In the genomic region with DNA sequence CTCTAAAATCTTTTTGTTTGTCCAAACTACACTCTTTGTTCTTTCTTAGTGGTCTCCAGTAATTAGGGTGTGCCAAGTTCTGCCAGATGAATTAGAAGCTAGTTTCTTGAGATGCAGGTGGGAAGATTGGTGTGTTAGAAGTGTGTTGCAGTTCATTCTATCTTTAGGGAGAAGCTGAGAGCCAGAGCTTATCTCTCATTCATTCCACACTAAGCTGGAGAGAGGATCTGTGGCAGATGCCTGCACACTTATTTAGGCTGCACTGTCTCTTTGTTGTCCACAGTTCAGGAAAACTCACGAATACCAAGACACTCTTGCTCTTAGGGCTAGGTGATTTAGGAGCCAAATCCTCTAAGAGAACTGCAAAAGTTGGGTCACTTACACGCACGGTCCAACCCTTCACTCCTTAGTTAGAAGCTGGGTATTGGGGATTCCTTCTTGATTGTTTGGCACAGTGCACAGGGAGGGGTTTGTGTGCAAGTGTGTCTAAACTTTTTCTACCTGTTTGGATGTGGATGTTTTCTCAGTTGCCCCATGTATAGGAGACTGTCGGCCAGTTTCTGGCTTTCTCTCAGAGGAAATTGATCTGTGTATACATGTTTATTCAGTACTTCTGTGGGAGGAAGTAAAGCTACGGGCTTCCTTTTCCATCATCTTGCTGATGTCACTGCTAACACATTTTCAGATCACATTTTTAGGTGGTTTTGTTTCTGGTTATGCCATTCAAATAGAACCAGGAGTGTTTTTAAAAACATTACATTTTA, we compare ENCODE assay signal across 16 cellular contexts. TPM values are rescaled to one million over a fixed set of nuclear protein-coding genes. Genes with fewer than 3 reads are reported as not detected.
DNase-seq lines count a peak whose midpoint lies in the region; ATAC-seq, FAIRE-seq and TF ChIP-seq lines count a peak whose summit lies in the region.
"Had no signal": no experiment of that assay in that cellular context is flagged by ENCODE, and none has a peak within 500 bp of the region (broad histone marks: within the 10 kb centered on the region; RNA-seq: fewer than 3 reads in every experiment).

No MANE protein-coding gene starts in this region.

- DNase-seq in CD14-positive monocyte (ENCODE audit: low spot score) (no peak), GM12878 (ENCODE audit: low read depth, low spot score) (no peak), dorsolateral prefrontal cortex (no peak), RKO (ENCODE audit: low spot score) (no peak)
- no peak for DNase-seq in stimulated activated CD8-positive, alpha-beta memory T cell treated with anti-CD3 and anti-CD28 coated beads, Interleukin-4, amount 100 ng/mL, for 48 hours
- DNase-seq: islet precursor cell, NCI-H524, stomach, SW 1271 had no signal

- peaks cover 0 to 15% of the 10 kb centered on the region in 2 donors for H3K36me3 Mint-ChIP-seq in CD14-positive monocyte

- no peaks in the 10 kb centered on the region; a peak in 1 of 4 replicates for H3K36me3 ChIP-seq in GM12878 (ENCODE audit: control insufficient read depth in 2 of 2, insufficient read depth in 2 of 2, low read length in 1 of 2)
- H3K36me3 ChIP-seq: breast epithelium, HAP-1, stomach had no signal

- TF ChIP-seq POLR2A in GM12878 (IDR thresholded peaks at IDR 0.05; ENCODE audit: low read depth, low read length): no peak

- H3K27me3 Mint-ChIP-seq in CD14-positive monocyte (ENCODE audit: low read depth in 3 of 3): no peaks in the 10 kb centered on the region

- H3K9me3 Mint-ChIP-seq in CD14-positive monocyte: peaks cover 14 to 36% (median 23%) of the 10 kb centered on the region in 7 donors

- SMC1A ChIA-PET in GM12878 (lab: Charles Lee; ENCODE audit: uncharacterized antibody, unreplicated experiment): interaction anchor here (0.6 to 2.2 kb wide), 6 partner anchors 9 to 167 kb away, joined by 3 to 10 read pairs (median 4); no protein-coding TSS in a partner anchor

- WGBS in GM12878 (ENCODE audit: insufficient coverage, insufficient replicate concordance, low lambda C conversion rate, missing lambda C conversion rate): 60% methylated on average over 5 of the region's 5 CpGs

- in situ Hi-C loops in GM12878 (cut with MboI): no loop called here

- FAIRE-seq in GM12878 (lab: Jason Lieb, UNC): no peak

- peaks cover 10% of the 10 kb centered on the region for H3K4me1 Mint-ChIP-seq in CD14-positive monocyte

- peak overlapping the region in 4 of 7 donors; percentile 3 to 70 (median 44) for H3K27ac Mint-ChIP-seq in CD14-positive monocyte

- RAD21 ChIA-PET in GM12878 (lab: Charles Lee; ENCODE audit: unreplicated experiment): interaction anchor here (0.6 to 1.3 kb wide), 3 partner anchors 9 to 422 kb away, joined by 3 read pairs; no protein-coding TSS in a partner anchor

- ATAC-seq in GM18517 (IDR thresholded peaks at IDR 0.05; ENCODE audit: unreplicated experiment): peak; percentile 43
- ATAC-seq in HG03108 (IDR thresholded peaks at IDR 0.05; ENCODE audit: unreplicated experiment): peak; percentile 68
- ATAC-seq in GM12878: peak; percentile 85
- ATAC-seq in HG03571 (IDR thresholded peaks at IDR 0.05; ENCODE audit: unreplicated experiment): no peak

- peaks cover 8% of the 10 kb centered on the region for H3K79me2 ChIP-seq in GM12878 (ENCODE audit: control insufficient read depth, insufficient read depth, low read length)

- H3K4me3 ChIP-seq in GM12878: no peak overlapping the region
- H3K4me3 ChIP-seq in dorsolateral prefrontal cortex: no peak overlapping the region
- H3K4me3 ChIP-seq: BLaER1, breast epithelium, HAP-1, stomach had no signal

- H3K4me1 ChIP-seq in GM12878 (ENCODE audit: control insufficient read depth, insufficient read depth, low read length): peaks cover 13% of the 10 kb centered on the region; the same call in 1 of the 2 replicates
- H3K4me1 ChIP-seq: breast epithelium had no signal

- no peak overlapping the region; the same call in 1 of the 2 replicates for H2AFZ ChIP-seq in GM12878 (ENCODE audit: control insufficient read depth, low read depth, low read length)

- peaks cover 18% of the 10 kb centered on the region for H3K9me3 ChIP-seq in GM12878 (replicated peaks; ENCODE audit: control insufficient read depth, insufficient read depth, low read length)
- H3K9me3 ChIP-seq: HAP-1 had no signal

- CTCF ChIA-PET in GM12878 (lab: Yijun Ruan, JAX): interaction anchor here (0.6 to 1.5 kb wide), 10 partner anchors 8 to 236 kb away, joined by 3 to 8 read pairs (median 3); no protein-coding TSS in a partner anchor

- TF ChIP-seq RAD21 in GM12878 (IDR thresholded peaks at IDR 0.05; ENCODE audit: insufficient read depth, low read depth, low read length): no peak

- H3K27ac ChIP-seq in GM12878 (ENCODE audit: control insufficient read depth, insufficient read depth): no peak overlapping the region
- no peak overlapping the region for H3K27ac ChIP-seq in dorsolateral prefrontal cortex
- H3K27ac ChIP-seq: BLaER1, breast epithelium, HL-60, stomach had no signal

- intact Hi-C loops in CD14-positive monocyte (cut with micrococcal nuclease) (no loop called here), GM12878 (cut with micrococcal nuclease; ENCODE audit: unreplicated experiment) (no loop called here), dorsolateral prefrontal cortex (cut with DNase I) (no loop called here)

- no peaks in the 10 kb centered on the region for H3K27me3 ChIP-seq in GM12878 (replicated peaks in 1 of 2; ENCODE audit: control insufficient read depth in 2 of 2, insufficient read depth in 2 of 2, low read length in 1 of 2)
- H3K27me3 ChIP-seq in dorsolateral prefrontal cortex: no peaks in the 10 kb centered on the region
- H3K27me3 ChIP-seq: BLaER1, breast epithelium, stomach had no signal

- no peak for TF ChIP-seq CTCF in CD14-positive monocyte (IDR thresholded peaks at IDR 0.05)
- TF ChIP-seq CTCF in GM12878 (IDR thresholded peaks at IDR 0.05 in 2 of 3, conservative IDR thresholded peaks at IDR 0.05 in 1 of 3; ENCODE audit: control insufficient read depth in 2 of 3, extremely low read depth in 1 of 3, insufficient read depth in 1 of 3, low read depth in 3 of 3, low read length in 3 of 3): no peak
- no peak for TF ChIP-seq CTCF in dorsolateral prefrontal cortex (IDR thresholded peaks at IDR 0.05 in 54 of 56, conservative IDR thresholded peaks at IDR 0.05 in 2 of 56; ENCODE audit: low read depth in 1 of 56, partially characterized antibody in 56 of 56)

- no peak overlapping the region for H3K4me3 Mint-ChIP-seq in CD14-positive monocyte

- H4K20me1 ChIP-seq in GM12878 (ENCODE audit: control insufficient read depth, insufficient read depth): no peaks in the 10 kb centered on the region

- H3K9ac ChIP-seq in GM12878 (ENCODE audit: control insufficient read depth, insufficient read depth, low read length): no peak overlapping the region
- H3K9ac ChIP-seq: BLaER1 had no signal

- no peak overlapping the region for H3K4me2 ChIP-seq in GM12878 (ENCODE audit: control insufficient read depth, insufficient read depth)
- H3K4me2 ChIP-seq: BLaER1 had no signal

- POLR2A ChIA-PET in GM12878 (lab: Charles Lee): interaction anchor here (0.6 to 0.8 kb wide), 2 partner anchors 10 to 1473 kb away, joined by 3 to 4 read pairs; no protein-coding TSS in a partner anchor

- no TSS peak for BruUV-seq in GM12878 (replicated peaks; lab: Mats Ljungman, UMichigan)

- TF ChIP-seq EP300 in GM12878 (IDR thresholded peaks at IDR 0.05; ENCODE audit: borderline replicate concordance in 1 of 2, control insufficient read depth in 1 of 2, low read depth in 2 of 2, low read length in 2 of 2): no peak

TF ChIP-seq in GM12878, 131 proteins besides CTCF, POLR2A, EP300 and RAD21:
- TF ChIP-seq CREB1 (IDR thresholded peaks at IDR 0.05; ENCODE audit: low read depth) (0 out of 2 replicates have a peak, but pooled peaks have one; percentile 26), RUNX3 (IDR thresholded peaks at IDR 0.05; ENCODE audit: low read length) (no peak)

RNA-seq across cellular contexts. Expression of a gene that starts 49.5 kb away (rescaled TPM):
- polyA plus RNA-seq in CD14-positive monocyte: 10 to 100 TPM; 12.6 to 20.3 TPM
- total RNA-seq in GM12878 (2013; cell fraction: nucleolus; rRNA removed): 22.9 and 25.6 TPM in 2 replicates
- 18.6 and 19.5 TPM in 2 replicates for total RNA-seq in GM12878 (2014; rRNA removed)
- total RNA-seq in GM12878 (2014; rRNA removed; fragmentation: Illumina TruSeq; extraction: Trizol): 25.9 and 26.2 TPM in 2 replicates
- 23.2 and 24.6 TPM in 2 replicates for total RNA-seq in GM12878 (2021)
- polyA plus RNA-seq in GM12878 (2011; ENCODE audit: low read depth): 14.0 TPM
- 30.1 and 32.4 TPM in 2 replicates for polyA plus RNA-seq in GM12878 (2011; rRNA removed)
- polyA plus RNA-seq in GM12878 (2011; cell fraction: cytosol; rRNA removed): 23.0 and 24.5 TPM in 2 replicates
- 20.8 and 21.1 TPM in 2 replicates for polyA plus RNA-seq in GM12878 (2011; cell fraction: nucleus; rRNA removed)
- 18.1 and 23.7 TPM in 2 replicates for polyA plus RNA-seq in GM12878 (2012)
- polyA plus RNA-seq in GM12878 (2014; fragmentation: Illumina TruSeq; extraction: Trizol): 33.9 and 39.6 TPM in 2 replicates
- polyA plus RNA-seq in GM12878 (2014; fragmentation: Nextera tagmentation; extraction: Ambion mirVana): 10 to 100 TPM; 13.7 to 15.1 TPM
- 20.9 and 21.3 TPM in 2 replicates for polyA plus RNA-seq in GM12878 (2014; rRNA removed)
- 10 to 100 TPM; 26.0 to 26.8 TPM for polyA plus RNA-seq in GM12878 (2016; fragmentation: Nextera tagmentation; extraction: Ambion mirVana)
- 32.8 and 35.4 TPM in 2 replicates for polyA minus RNA-seq in GM12878 (2011; rRNA and poly(A)+ RNA removed)
- 12.7 and 12.8 TPM in 2 replicates for polyA minus RNA-seq in GM12878 (2011; cell fraction: cytosol; rRNA and poly(A)+ RNA removed)
- 12.5 and 23.1 TPM in 2 replicates for polyA minus RNA-seq in GM12878 (2011; cell fraction: nucleus; rRNA and poly(A)+ RNA removed)
- total RNA-seq in dorsolateral prefrontal cortex: 10 to 100 TPM; 30.9 to 64.8 (median 47.9) TPM
